8 cellular contexts compared by ENCODE assay signal in the genomic region with DNA sequence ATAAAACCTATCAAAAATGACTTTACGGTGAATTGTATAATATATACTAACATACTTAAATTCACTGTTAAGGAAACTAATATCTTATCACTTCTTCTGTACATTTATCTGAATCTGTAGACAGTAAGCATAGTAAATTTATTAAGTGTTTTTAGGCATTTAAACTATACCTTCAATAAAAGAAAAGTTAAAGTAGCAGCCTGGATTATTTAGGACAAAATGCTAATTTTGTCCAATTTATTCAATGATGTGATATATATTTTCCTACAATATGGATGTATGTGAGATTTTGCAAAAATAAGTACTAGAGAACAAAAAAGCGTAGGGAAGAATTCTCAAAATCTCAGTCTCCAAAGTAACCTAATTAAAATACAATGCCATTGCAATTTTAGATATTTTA.
"Had no signal": no experiment of that assay in that cellular context is flagged by ENCODE, and none has a peak within 500 bp of the region (broad histone marks: within the 10 kb centered on the region; RNA-seq: fewer than 3 reads in every experiment).

No MANE protein-coding gene starts in this region.

- H3K4me3 ChIP-seq: GM12878 had no signal

- ATAC-seq: GM12878 had no signal

- FAIRE-seq: G401.6, GM12878, GM12891, GM12892, GM18507, GM19239 had no signal

- DNase-seq: GDM1, GF-D8 had no signal
